Comparison of ENCODE assay signal across 13 cellular contexts in the genomic region with DNA sequence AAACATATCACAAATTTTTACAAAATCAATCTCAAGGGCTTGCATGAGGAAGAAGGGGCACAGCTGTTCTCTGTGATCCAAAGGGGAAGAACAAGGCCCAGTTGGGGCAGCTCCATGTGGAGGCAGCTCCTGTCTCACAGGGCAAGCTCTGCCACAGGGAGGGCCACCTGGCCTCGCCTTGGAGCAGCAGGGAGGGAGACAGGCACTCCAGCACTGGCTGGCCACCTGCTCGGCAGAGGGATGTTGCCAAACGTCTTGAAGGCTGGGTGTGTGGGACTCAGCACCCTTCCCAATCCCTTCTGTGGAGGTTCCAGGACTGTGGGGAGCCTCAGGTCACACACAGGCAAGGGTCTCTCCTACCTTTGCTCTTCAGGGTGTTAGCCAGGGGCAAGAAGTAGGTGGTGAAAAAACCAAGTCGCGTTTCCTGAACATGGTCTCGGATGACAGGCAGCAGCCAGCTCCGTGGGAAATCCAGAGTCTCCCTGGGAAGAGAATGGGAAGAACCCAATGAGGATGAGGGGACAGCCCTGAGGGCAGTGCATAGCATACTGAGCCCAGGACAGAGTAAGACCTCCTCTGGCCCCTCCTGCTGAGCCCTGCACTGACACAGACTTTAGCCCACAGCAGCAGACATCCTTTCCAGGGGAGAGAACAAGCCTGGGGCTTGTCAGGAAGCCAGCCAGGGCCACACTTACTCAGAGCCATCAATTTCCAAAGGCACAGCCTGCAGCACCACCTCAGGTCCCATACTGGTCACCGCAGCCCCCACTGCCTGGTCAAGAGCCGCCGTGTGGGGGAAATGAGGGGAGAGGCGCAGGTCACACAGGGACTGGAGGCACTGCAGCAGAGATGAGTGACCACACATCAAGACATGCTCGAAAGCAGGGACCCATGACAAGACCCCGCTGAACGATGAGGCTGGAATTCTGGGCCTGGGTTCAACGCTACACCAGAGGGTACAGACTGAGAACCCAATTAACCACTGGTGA. TPM values are rescaled to one million over a fixed set of nuclear protein-coding genes. Genes with fewer than 3 reads are reported as not detected.
DNase-seq lines count a peak whose midpoint lies in the region; ATAC-seq and TF ChIP-seq lines count a peak whose summit lies in the region.
"Had no signal": no experiment of that assay in that cellular context is flagged by ENCODE, and none has a peak within 500 bp of the region (broad histone marks: within the 10 kb centered on the region; RNA-seq: fewer than 3 reads in every experiment).

No MANE protein-coding gene starts in this region.

- H3K36me3 ChIP-seq in Panc1 (ENCODE audit: control insufficient read depth, insufficient read depth, low read length) (peaks cover 6% of the 10 kb centered on the region; the same call in 1 of the 2 replicates), upper lobe of right lung (peaks cover 31% of the 10 kb centered on the region), Karpas-422 (ENCODE audit: insufficient read depth, low read length) (no peaks in the 10 kb centered on the region)

- no peak overlapping the region for H3K4me3 ChIP-seq in Panc1 (ENCODE audit: low read depth in 2 of 2, low read length in 2 of 2)
- no peak overlapping the region for H3K4me3 ChIP-seq in upper lobe of right lung
- H3K4me3 ChIP-seq in Karpas-422 (ENCODE audit: low read length) = no peak overlapping the region

- no peak overlapping the region for H2AFZ ChIP-seq in Karpas-422 (ENCODE audit: low read length)

- H3K4me3 Mint-ChIP-seq in activated CD4-positive, alpha-beta T cell treated with anti-CD3 and anti-CD28 coated beads, Interleukin-2, amount 10 ng/mL, durations not matched to agents 7 days and 5 days = no peak overlapping the region
- no peak overlapping the region for H3K4me3 Mint-ChIP-seq in activated CD4-positive, alpha-beta T cell treated with anti-CD3 and anti-CD28 coated beads for 36 hours
- H3K4me3 Mint-ChIP-seq in natural killer cell treated with Interleukin-12 subunit alpha and Interleukin-12 subunit beta and Interleukin-15 and Interleukin-18, amount 100 ng/mL, for 72 hours = no peak overlapping the region
- H3K4me3 Mint-ChIP-seq: HFFc6 had no signal

- intact Hi-C loops in activated CD4-positive, alpha-beta T cell treated with anti-CD3 and anti-CD28 coated beads for 36 hours (cut with DNase I, micrococcal nuclease) = no loop called here
- intact Hi-C loops in Panc1 (cut with micrococcal nuclease; ENCODE audit: unreplicated experiment) = no loop called here
- intact Hi-C loops in upper lobe of right lung (cut with DNase I) = no loop called here

- H4K20me1 ChIP-seq in Karpas-422 (ENCODE audit: insufficient read depth, low read depth, low read length) = no peaks in the 10 kb centered on the region

- H3K27ac ChIP-seq in Panc1 (ENCODE audit: low read length) (no peak overlapping the region), upper lobe of right lung (no peak overlapping the region), Karpas-422 (ENCODE audit: low read length) (no peak overlapping the region)

- no peak overlapping the region for H3K4me2 ChIP-seq in Karpas-422 (ENCODE audit: low read depth, low read length, poor library complexity, severe bottlenecking)

- DNase-seq in activated CD4-positive, alpha-beta T cell treated with anti-CD3 and anti-CD28 coated beads, Interleukin-2, amount 10 ng/mL, durations not matched to agents 7 days and 5 days = no peak
- no peak for DNase-seq in activated CD4-positive, alpha-beta T cell treated with anti-CD3 and anti-CD28 coated beads for 36 hours
- DNase-seq in Panc1 (ENCODE audit: low read depth, low spot score) = no peak
- DNase-seq in natural killer cell treated with Interleukin-12 subunit alpha and Interleukin-12 subunit beta and Interleukin-15 and Interleukin-18, amount 100 ng/mL, for 72 hours (ENCODE audit: low spot score) = peak; percentile 53
- no peak for DNase-seq in upper lobe of right lung
- DNase-seq in hippocampal formation (lab: John Stamatoyannopoulos, UW) = no peak
- DNase-seq in stimulated activated CD4-positive, alpha-beta T cell treated with anti-CD3 and anti-CD28 coated beads, Interleukin-4, amount 100 ng/mL, for 1 hour = no peak
- DNase-seq in Karpas-422 = no peak
- DNase-seq: Caco-2, DMS79 treated with DMSO at 0.1 percent for 48 hours, HFFc6, KBM-7, NCI-H1092 had no signal

- BruUV-seq in Panc1 (replicated peaks; lab: Mats Ljungman, UMichigan) = no TSS peak

- ATAC-seq in activated CD4-positive, alpha-beta T cell treated with anti-CD3 and anti-CD28 coated beads for 36 hours = no peak
- ATAC-seq in Panc1 (peak; percentile 32; the same call in 1 of the 2 replicates), upper lobe of right lung (peak; percentile 28)
- no peak for ATAC-seq in natural killer cell treated with Interleukin-12 subunit alpha and Interleukin-12 subunit beta and Interleukin-15 and Interleukin-18, amount 100 ng/mL, for 72 hours

- TF ChIP-seq CTCF in Panc1 (IDR thresholded peaks at IDR 0.05) (no peak), upper lobe of right lung (IDR thresholded peaks at IDR 0.05) (no peak)

- H3K9me3 Mint-ChIP-seq in activated CD4-positive, alpha-beta T cell treated with anti-CD3 and anti-CD28 coated beads, Interleukin-2, amount 10 ng/mL, durations not matched to agents 7 days and 5 days = no peaks in the 10 kb centered on the region
- no peaks in the 10 kb centered on the region for H3K9me3 Mint-ChIP-seq in activated CD4-positive, alpha-beta T cell treated with anti-CD3 and anti-CD28 coated beads for 36 hours (ENCODE audit: low read depth)
- no peaks in the 10 kb centered on the region for H3K9me3 Mint-ChIP-seq in natural killer cell treated with Interleukin-12 subunit alpha and Interleukin-12 subunit beta and Interleukin-15 and Interleukin-18, amount 100 ng/mL, for 72 hours
- H3K9me3 Mint-ChIP-seq: HFFc6 had no signal

- H3K36me3 Mint-ChIP-seq in activated CD4-positive, alpha-beta T cell treated with anti-CD3 and anti-CD28 coated beads, Interleukin-2, amount 10 ng/mL, durations not matched to agents 7 days and 5 days (ENCODE audit: low read depth) = peaks cover 7% of the 10 kb centered on the region
- peaks cover 35% of the 10 kb centered on the region for H3K36me3 Mint-ChIP-seq in activated CD4-positive, alpha-beta T cell treated with anti-CD3 and anti-CD28 coated beads for 36 hours (ENCODE audit: low read depth)
- peaks cover under 1% of the 10 kb centered on the region for H3K36me3 Mint-ChIP-seq in natural killer cell treated with Interleukin-12 subunit alpha and Interleukin-12 subunit beta and Interleukin-15 and Interleukin-18, amount 100 ng/mL, for 72 hours

- POLR2A ChIA-PET in activated CD4-positive, alpha-beta T cell treated with anti-CD3 and anti-CD28 coated beads, Interleukin-2, amount 10 ng/mL, durations not matched to agents 7 days and 5 days (lab: Charles Lee) = no interaction called here
- POLR2A ChIA-PET in activated CD4-positive, alpha-beta T cell treated with anti-CD3 and anti-CD28 coated beads for 36 hours (lab: Charles Lee) = no interaction called here
- POLR2A ChIA-PET in Panc1 (lab: Charles Lee) = no interaction called here

- H3K9ac ChIP-seq in Karpas-422 (ENCODE audit: low read length) = no peak overlapping the region

- in situ Hi-C loops in Panc1 (cut with HindIII; ENCODE audit: low pct_unique_long_range_greater_than_20kb, low sequenced_read_pairs) = no loop called here

- peak overlapping the region; percentile 50 for H3K27ac Mint-ChIP-seq in activated CD4-positive, alpha-beta T cell treated with anti-CD3 and anti-CD28 coated beads, Interleukin-2, amount 10 ng/mL, durations not matched to agents 7 days and 5 days
- no peak overlapping the region for H3K27ac Mint-ChIP-seq in activated CD4-positive, alpha-beta T cell treated with anti-CD3 and anti-CD28 coated beads for 36 hours
- no peak overlapping the region for H3K27ac Mint-ChIP-seq in natural killer cell treated with Interleukin-12 subunit alpha and Interleukin-12 subunit beta and Interleukin-15 and Interleukin-18, amount 100 ng/mL, for 72 hours
- H3K27ac Mint-ChIP-seq: HFFc6 had no signal

- H3K9me2 ChIP-seq in Karpas-422 (replicated peaks; ENCODE audit: insufficient read depth, low read length) = no peaks in the 10 kb centered on the region

- no peaks in the 10 kb centered on the region for H3K4me1 ChIP-seq in Panc1 (ENCODE audit: control insufficient read depth, insufficient read depth, low read length)
- H3K4me1 ChIP-seq in upper lobe of right lung = no peaks in the 10 kb centered on the region
- no peaks in the 10 kb centered on the region for H3K4me1 ChIP-seq in Karpas-422 (ENCODE audit: low read length)
- H3K4me1 ChIP-seq: Caco-2 had no signal

- H3K27me3 ChIP-seq in Panc1 (ENCODE audit: control insufficient read depth, insufficient read depth, low read length) (no peaks in the 10 kb centered on the region), upper lobe of right lung (no peaks in the 10 kb centered on the region), Karpas-422 (ENCODE audit: low read length) (no peaks in the 10 kb centered on the region)

- no peaks in the 10 kb centered on the region for H3K79me2 ChIP-seq in Karpas-422 (ENCODE audit: low read length)

- H3K9me3 ChIP-seq in Panc1 (ENCODE audit: control insufficient read depth, insufficient read depth, low read depth, low read length) (no peaks in the 10 kb centered on the region), upper lobe of right lung (no peaks in the 10 kb centered on the region), Karpas-422 (ENCODE audit: low read length) (no peaks in the 10 kb centered on the region)
- H3K9me3 ChIP-seq: Caco-2 had no signal

- H3K27me3 Mint-ChIP-seq in activated CD4-positive, alpha-beta T cell treated with anti-CD3 and anti-CD28 coated beads, Interleukin-2, amount 10 ng/mL, durations not matched to agents 7 days and 5 days = no peaks in the 10 kb centered on the region
- H3K27me3 Mint-ChIP-seq in activated CD4-positive, alpha-beta T cell treated with anti-CD3 and anti-CD28 coated beads for 36 hours = no peaks in the 10 kb centered on the region
- no peaks in the 10 kb centered on the region for H3K27me3 Mint-ChIP-seq in natural killer cell treated with Interleukin-12 subunit alpha and Interleukin-12 subunit beta and Interleukin-15 and Interleukin-18, amount 100 ng/mL, for 72 hours

- H3K4me1 Mint-ChIP-seq in activated CD4-positive, alpha-beta T cell treated with anti-CD3 and anti-CD28 coated beads, Interleukin-2, amount 10 ng/mL, durations not matched to agents 7 days and 5 days = peaks cover 3% of the 10 kb centered on the region
- no peaks in the 10 kb centered on the region for H3K4me1 Mint-ChIP-seq in activated CD4-positive, alpha-beta T cell treated with anti-CD3 and anti-CD28 coated beads for 36 hours
- peaks cover 0 to 3% of the 10 kb centered on the region in 2 donors for H3K4me1 Mint-ChIP-seq in natural killer cell treated with Interleukin-12 subunit alpha and Interleukin-12 subunit beta and Interleukin-15 and Interleukin-18, amount 100 ng/mL, for 72 hours (ENCODE audit: low read depth in 2 of 2)

- CTCF ChIA-PET in activated CD4-positive, alpha-beta T cell treated with anti-CD3 and anti-CD28 coated beads, Interleukin-2, amount 10 ng/mL, durations not matched to agents 7 days and 5 days (lab: Charles Lee) = interaction anchor here (1.3 kb wide), 1 partner anchor 18 kb away, joined by 3 read pairs; no protein-coding TSS in a partner anchor
- CTCF ChIA-PET in activated CD4-positive, alpha-beta T cell treated with anti-CD3 and anti-CD28 coated beads for 36 hours (lab: Charles Lee) = no interaction called here
- CTCF ChIA-PET in Panc1 (lab: Charles Lee) = no interaction called here

RNA-seq across cellular contexts. Expression of gene RRP12, which starts 21.9 kb away (rescaled TPM):
- total RNA-seq in activated CD4-positive, alpha-beta T cell treated with anti-CD3 and anti-CD28 coated beads, Interleukin-2, amount 10 ng/mL, durations not matched to agents 7 days and 5 days = 10 to 100 TPM; 20.1 to 21.6 TPM
- 10 to 100 TPM; 45.9 to 49.4 TPM for total RNA-seq in activated CD4-positive, alpha-beta T cell treated with anti-CD3 and anti-CD28 coated beads for 36 hours
- 94.9 TPM for total RNA-seq in Panc1 (2021; ENCODE audit: unreplicated experiment)
- polyA plus RNA-seq in Panc1 (2012; ENCODE audit: insufficient read length) = 49.8 TPM
- total RNA-seq in natural killer cell treated with Interleukin-12 subunit alpha and Interleukin-12 subunit beta and Interleukin-15 and Interleukin-18, amount 100 ng/mL, for 72 hours = 100 to 1,000 TPM in 1 of 2 donors, 10 to 100 TPM in 1; 40.1 to 100 TPM
- total RNA-seq in upper lobe of right lung = 23.7 TPM
- total RNA-seq in Karpas-422 (2014; rRNA removed; shearing (Covaris generic); ENCODE audit: low replicate concordance) = 16.2 and 16.5 TPM in 2 replicates

RNA-seq across cellular contexts. Expression of gene FRAT2, which starts 44.7 kb away (rescaled TPM):
- total RNA-seq in activated CD4-positive, alpha-beta T cell treated with anti-CD3 and anti-CD28 coated beads, Interleukin-2, amount 10 ng/mL, durations not matched to agents 7 days and 5 days = 10 to 100 TPM in 1 of 2 experiments, 1 to 10 TPM in 1; 9.0 to 10.7 TPM
- total RNA-seq in activated CD4-positive, alpha-beta T cell treated with anti-CD3 and anti-CD28 coated beads for 36 hours = 1 to 10 TPM; 3.0 to 4.3 TPM
- total RNA-seq in Panc1 (2021; ENCODE audit: unreplicated experiment) = 16.7 TPM
- polyA plus RNA-seq in Panc1 (2012; ENCODE audit: insufficient read length) = 16.9 TPM
- 1 to 10 TPM; 7.1 to 8.7 TPM for total RNA-seq in natural killer cell treated with Interleukin-12 subunit alpha and Interleukin-12 subunit beta and Interleukin-15 and Interleukin-18, amount 100 ng/mL, for 72 hours
- 20.4 TPM for total RNA-seq in upper lobe of right lung
- 8.3 and 12.0 TPM in 2 replicates for total RNA-seq in Karpas-422 (2014; rRNA removed; shearing (Covaris generic); ENCODE audit: low replicate concordance)

RNA-seq across cellular contexts. Expression of gene PGAM1, which starts 46.8 kb away (rescaled TPM):
- 100 to 1,000 TPM; 380 to 406 TPM for total RNA-seq in activated CD4-positive, alpha-beta T cell treated with anti-CD3 and anti-CD28 coated beads, Interleukin-2, amount 10 ng/mL, durations not matched to agents 7 days and 5 days
- 1,000 to 10,000 TPM; 1,151 to 1,499 TPM for total RNA-seq in activated CD4-positive, alpha-beta T cell treated with anti-CD3 and anti-CD28 coated beads for 36 hours
- total RNA-seq in Panc1 (2021; ENCODE audit: unreplicated experiment) (726 TPM), upper lobe of right lung (139 TPM)
- 865 TPM for polyA plus RNA-seq in Panc1 (2012; ENCODE audit: insufficient read length)
- total RNA-seq in natural killer cell treated with Interleukin-12 subunit alpha and Interleukin-12 subunit beta and Interleukin-15 and Interleukin-18, amount 100 ng/mL, for 72 hours = 100 to 1,000 TPM; 546 to 554 TPM
- 234 and 237 TPM in 2 replicates for total RNA-seq in Karpas-422 (2014; rRNA removed; shearing (Covaris generic); ENCODE audit: low replicate concordance)

Comparison
In these comparisons a context has a peak if more than half of its experiments do, and no peak if none do; other contexts are left out.
1. ATAC-seq: peak in Panc1 (single experiment) and upper lobe of right lung (single experiment); none in activated CD4-positive, alpha-beta T cell treated with anti-CD3 and anti-CD28 coated beads for 36 hours (single experiment) and natural killer cell treated with Interleukin-12 subunit alpha and Interleukin-12 subunit beta and Interleukin-15 and Interleukin-18, amount 100 ng/mL, for 72 hours (0 of 2).